ENCODE assay signal across 8 cellular contexts in genomic region chr4:75630174-75630931, GRCh38. TPM values are rescaled to one million over a fixed set of nuclear protein-coding genes. Genes with fewer than 3 reads are reported as not detected.
A peak's percentile ranks its signal among the peaks of the same experiment; 100 is the strongest.
DNase-seq lines count a peak whose midpoint lies in the region; ATAC-seq and TF ChIP-seq lines count a peak whose summit lies in the region.

TSS of gene CDKL2 (minus strand) at chr4:75630528. CDS start at chr4:75625988, 4,540 bp downstream.

- H3K14ac ChIP-seq in neuronal stem cell (ENCODE audit: low read length), result no peak within 1 kb of the TSS

- no peaks in the 10 kb centered on the region for H3F3A ChIP-seq in PC-9 (ENCODE audit: insufficient read depth, low read depth)

- no peak within 1 kb of the TSS for H2AFZ ChIP-seq in PC-9
- H2AFZ ChIP-seq in neuronal stem cell (ENCODE audit: low read length), result peak within 1 kb of the TSS; percentile 95

- H4K8ac ChIP-seq in neuronal stem cell (ENCODE audit: low read depth, low read length), result no peak within 1 kb of the TSS

- no peak for TF ChIP-seq CTCF in PC-9 (conservative IDR thresholded peaks at IDR 0.05)

- no peaks in the 10 kb centered on the region for H3K9me2 ChIP-seq in PC-9 (ENCODE audit: insufficient read depth)

- H3K4me3 ChIP-seq in PC-9 (no peak within 1 kb of the TSS), neuronal stem cell (ENCODE audit: low read length in 2 of 2) (peak within 1 kb of the TSS; percentile 60 to 85), stomach smooth muscle (ENCODE audit: low read length in 2 of 2) (peak within 1 kb of the TSS; percentile 96 to 97)

- H2BK5ac ChIP-seq in neuronal stem cell (ENCODE audit: low read length), result no peak within 1 kb of the TSS

- H3K27me3 ChIP-seq in PC-9 (ENCODE audit: insufficient read depth, low read depth) (no peaks in the 10 kb centered on the region), neuronal stem cell (ENCODE audit: control insufficient read depth in 3 of 3, insufficient read depth in 3 of 3, low read depth in 1 of 3, low read length in 3 of 3) (no peaks in the 10 kb centered on the region), stomach smooth muscle (ENCODE audit: control insufficient read depth in 1 of 2, insufficient read depth in 2 of 2, low read length in 2 of 2) (no peaks in the 10 kb centered on the region)

- H3K9me3 ChIP-seq in PC-9 (ENCODE audit: insufficient read depth, low read depth), result no peaks in the 10 kb centered on the region
- no peaks in the 10 kb centered on the region for H3K9me3 ChIP-seq in neuronal stem cell (replicated peaks in 1 of 2; ENCODE audit: control insufficient read depth in 2 of 2, insufficient read depth in 1 of 2, low read depth in 1 of 2, low read length in 2 of 2)
- no peaks in the 10 kb centered on the region for H3K9me3 ChIP-seq in stomach smooth muscle (ENCODE audit: control insufficient read depth in 2 of 2, low read length in 2 of 2)

- H2AK5ac ChIP-seq in neuronal stem cell (ENCODE audit: low read depth, low read length), result no peak within 1 kb of the TSS

- no peaks in the 10 kb centered on the region for H3K4me1 ChIP-seq in PC-9 (replicated peaks; ENCODE audit: insufficient read depth)
- peaks cover 3% of the 10 kb centered on the region in 2 donors for H3K4me1 ChIP-seq in neuronal stem cell (ENCODE audit: control insufficient read depth in 2 of 2, insufficient read depth in 1 of 2, low read depth in 1 of 2, low read length in 2 of 2)
- H3K4me1 ChIP-seq in stomach smooth muscle (ENCODE audit: control insufficient read depth, insufficient read depth, low read length), result peaks cover 10% of the 10 kb centered on the region

- BruUV-seq in PC-9 (replicated peaks; lab: Mats Ljungman, UMichigan), result no TSS peak

- H3K18ac ChIP-seq in neuronal stem cell (ENCODE audit: low read length), result peak within 1 kb of the TSS; percentile 96

- intact Hi-C loops in PC-9 (cut with micrococcal nuclease; ENCODE audit: unreplicated experiment), result no loop called here

- no peak within 1 kb of the TSS for H2BK15ac ChIP-seq in neuronal stem cell (ENCODE audit: low read length)

- CTCF ChIA-PET in PC-9 (lab: Charles Lee), result no interaction called here

- H2BK120ac ChIP-seq in neuronal stem cell (ENCODE audit: low read depth, low read length), result no peak within 1 kb of the TSS

- peak within 1 kb of the TSS; percentile 0 for H3K23ac ChIP-seq in neuronal stem cell (ENCODE audit: low read depth, low read length, poor library complexity)

- DNase-seq in Ammon's horn (ENCODE audit: low spot score), result peak; percentile 80
- DNase-seq in PC-9, result peak in 1 of 2 experiments; percentile 83
- peak; percentile 93 for DNase-seq in activated naive CD4-positive, alpha-beta T cell treated with Interleukin-2 at 50 U/mL for 16 hours
- peak; percentile 97 for DNase-seq in germinal center (ENCODE audit: low spot score)
- peak; percentile 74 for DNase-seq in neuronal stem cell (ENCODE audit: low spot score)

- no CpG with 5 or more reads among the region's 57 CpGs for WGBS in neuronal stem cell (ENCODE audit: extremely low coverage in 2 of 2, insufficient read length in 2 of 2, insufficient replicate concordance in 1 of 2), 2 donors

- POLR2A ChIA-PET in PC-9 (lab: Charles Lee; ENCODE audit: unreplicated experiment), result interaction anchor here (0.5 to 0.7 kb wide), 2 partner anchors 94 to 900 kb away, joined by 3 read pairs; partner anchors contain the start of gene USO1

- H3K9ac ChIP-seq in neuronal stem cell (ENCODE audit: low read depth, low read length, poor library complexity) (peak within 1 kb of the TSS; percentile 88), stomach smooth muscle (ENCODE audit: low read length in 2 of 2) (peak within 1 kb of the TSS; percentile 79 to 86)

- H3K79me1 ChIP-seq in neuronal stem cell (ENCODE audit: low read depth, low read length), result no peaks in the 10 kb centered on the region

- no peaks in the 10 kb centered on the region for H4K20me1 ChIP-seq in PC-9 (ENCODE audit: insufficient read depth)

- no peak within 1 kb of the TSS for H2BK12ac ChIP-seq in neuronal stem cell (ENCODE audit: low read length)

- no peak within 1 kb of the TSS for H3K27ac ChIP-seq in PC-9
- H3K27ac ChIP-seq in neuronal stem cell (replicated peaks; ENCODE audit: low read length), result no peak within 1 kb of the TSS
- peak within 1 kb of the TSS; percentile 46 for H3K27ac ChIP-seq in stomach smooth muscle (ENCODE audit: low read length)

- ATAC-seq in GM19328 (IDR thresholded peaks at IDR 0.05; ENCODE audit: unreplicated experiment) (peak; percentile 100), HG03460 (IDR thresholded peaks at IDR 0.05; ENCODE audit: unreplicated experiment) (peak; percentile 99)

- H3K36me3 ChIP-seq in PC-9 (ENCODE audit: low read depth), result no peaks in the 10 kb centered on the region
- H3K36me3 ChIP-seq in neuronal stem cell (replicated peaks in 1 of 2; ENCODE audit: control insufficient read depth in 2 of 2, insufficient read depth in 2 of 2, low read length in 2 of 2), result no peaks in the 10 kb centered on the region
- no peaks in the 10 kb centered on the region for H3K36me3 ChIP-seq in stomach smooth muscle (ENCODE audit: control insufficient read depth in 2 of 2, insufficient read depth in 2 of 2, low read length in 2 of 2)

- H3K4me2 ChIP-seq in PC-9 (peak within 1 kb of the TSS; percentile 46), neuronal stem cell (ENCODE audit: insufficient read depth, low read length, poor library complexity, severe bottlenecking) (peak within 1 kb of the TSS; percentile 88)

- no peak within 1 kb of the TSS for H3K4ac ChIP-seq in neuronal stem cell (ENCODE audit: low read length)

- H3K79me2 ChIP-seq in PC-9 (ENCODE audit: low read depth), result no peaks in the 10 kb centered on the region

- no peak within 1 kb of the TSS for H4K91ac ChIP-seq in neuronal stem cell (ENCODE audit: low read depth, low read length, poor library complexity)

RNA-seq across cellular contexts. Expression of gene CDKL2, which starts in this region (rescaled TPM):
- total RNA-seq in PC-9 (2021), result 0.38 and 0.46 TPM in 2 replicates
- 1.1 TPM for polyA plus RNA-seq in neuronal stem cell (2013, experiment 1 of 2)
- 0.98 TPM for polyA plus RNA-seq in neuronal stem cell (2013, experiment 2 of 2)
